In genomic region chr12:69694123-69694522, GRCh38 we compare ENCODE assay signal across 2 cellular contexts.
TF ChIP-seq lines count a peak whose summit lies in the region.

No MANE protein-coding gene starts in this region.

TF ChIP-seq in K562, 482 proteins besides CTCF, POLR2A, EP300 and RAD21 (continued from another document):
- no peak for TF ChIP-seq KHSRP (IDR thresholded peaks at IDR 0.05)
- TF ChIP-seq ZFP36 (IDR thresholded peaks at IDR 0.05; ENCODE audit: low read depth, low read length, partially characterized antibody): no peak
- TF ChIP-seq ZFP91 (CRISPR knock-in tag; IDR thresholded peaks at IDR 0.05): no peak
- no peak for TF ChIP-seq XRCC3 (IDR thresholded peaks at IDR 0.05)
- no peak for TF ChIP-seq ARID4B (CRISPR knock-in tag; IDR thresholded peaks at IDR 0.05)
- no peak for TF ChIP-seq ZNF232 (CRISPR knock-in tag; IDR thresholded peaks at IDR 0.05)
- no peak for TF ChIP-seq DIDO1 (tag; IDR thresholded peaks at IDR 0.05; ENCODE audit: low read depth)
- no peak for TF ChIP-seq COPS2 (conservative IDR thresholded peaks at IDR 0.05)
- TF ChIP-seq SIX5 (IDR thresholded peaks at IDR 0.05; ENCODE audit: borderline replicate concordance in 1 of 2, insufficient read depth in 1 of 2, low read depth in 1 of 2, low read length in 2 of 2): no peak
- no peak for TF ChIP-seq ARHGAP35 (IDR thresholded peaks at IDR 0.05; ENCODE audit: partially characterized antibody)
- no peak for TF ChIP-seq ZNF583 (CRISPR knock-in tag; IDR thresholded peaks at IDR 0.05)
- no peak for TF ChIP-seq HOXB6 (CRISPR knock-in tag; IDR thresholded peaks at IDR 0.05; ENCODE audit: borderline replicate concordance)
- no peak for TF ChIP-seq RBM15 (IDR thresholded peaks at IDR 0.05; ENCODE audit: insufficient read depth, low read length)
- TF ChIP-seq HDAC3 (IDR thresholded peaks at IDR 0.05; ENCODE audit: borderline replicate concordance, partially characterized antibody): no peak

TF ChIP-seq in liver, 16 proteins besides CTCF, POLR2A, EP300 and RAD21 (continued from another document):
- TF ChIP-seq MAX (IDR thresholded peaks at IDR 0.05): no peak
